11 cellular contexts compared by ENCODE assay signal in genomic region chr14:104693482-104694431, GRCh38. TPM values are rescaled to one million over a fixed set of nuclear protein-coding genes. Genes with fewer than 3 reads are reported as not detected.
DNase-seq lines count a peak whose midpoint lies in the region; ATAC-seq and TF ChIP-seq lines count a peak whose summit lies in the region.
"Had no signal": no experiment of that assay in that cellular context is flagged by ENCODE, and none has a peak within 500 bp of the region (broad histone marks: within the 10 kb centered on the region; RNA-seq: fewer than 3 reads in every experiment).

No MANE protein-coding gene starts in this region.

- ATAC-seq in Right ventricle myocardium inferior: no peak
- ATAC-seq in Right ventricle myocardium superior (ENCODE audit: poor library complexity): no peak
- no peak for ATAC-seq in activated naive CD8-positive, alpha-beta T cell treated with anti-CD3 and anti-CD28 coated beads, Interleukin-2, amount 10 ng/mL, durations not matched to agents 7 days and 5 days (ENCODE audit: low read depth)
- ATAC-seq in GM19023 (IDR thresholded peaks at IDR 0.05; ENCODE audit: unreplicated experiment): no peak
- no peak for ATAC-seq in HG03342 (IDR thresholded peaks at IDR 0.05; ENCODE audit: unreplicated experiment)
- ATAC-seq: HCT116 had no signal

- peak overlapping the region; percentile 72 for H3K4me3 Mint-ChIP-seq in activated naive CD8-positive, alpha-beta T cell treated with anti-CD3 and anti-CD28 coated beads, Interleukin-2, amount 10 ng/mL, durations not matched to agents 7 days and 5 days
- H3K4me3 Mint-ChIP-seq in mesothelial cell of epicardium: no peak overlapping the region

- no peak for TF ChIP-seq POLR2A in transverse colon (IDR thresholded peaks at IDR 0.05)

- peaks cover 24% of the 10 kb centered on the region for H3K4me1 Mint-ChIP-seq in activated naive CD8-positive, alpha-beta T cell treated with anti-CD3 and anti-CD28 coated beads, Interleukin-2, amount 10 ng/mL, durations not matched to agents 7 days and 5 days
- H3K4me1 Mint-ChIP-seq in mesothelial cell of epicardium: peaks cover 33% of the 10 kb centered on the region

- peaks cover 56 to 89% (median 74%) of the 10 kb centered on the region in 4 donors for H3K4me1 ChIP-seq in transverse colon

- peaks cover 2% of the 10 kb centered on the region for H3K36me3 Mint-ChIP-seq in activated naive CD8-positive, alpha-beta T cell treated with anti-CD3 and anti-CD28 coated beads, Interleukin-2, amount 10 ng/mL, durations not matched to agents 7 days and 5 days
- peaks cover 4% of the 10 kb centered on the region for H3K36me3 Mint-ChIP-seq in mesothelial cell of epicardium

- intact Hi-C loops in Right ventricle myocardium inferior (cut with DNase I): no loop called here
- intact Hi-C loops in Right ventricle myocardium superior (cut with DNase I): no loop called here
- intact Hi-C loops in transverse colon (cut with DNase I; ENCODE audit: low total_unique reads): no loop called here

- no peaks in the 10 kb centered on the region for H3K36me3 ChIP-seq in transverse colon

- no peak overlapping the region for H3K4me3 ChIP-seq in transverse colon

- in situ Hi-C loops in transverse colon (cut with MboI; ENCODE audit: low pct_ligation_motif_present in 1 of 4, low pct_unique_long_range_greater_than_20kb in 1 of 4, low sequenced_read_pairs in 3 of 4): no loop called here

- H3K9me3 Mint-ChIP-seq in activated naive CD8-positive, alpha-beta T cell treated with anti-CD3 and anti-CD28 coated beads, Interleukin-2, amount 10 ng/mL, durations not matched to agents 7 days and 5 days: no peaks in the 10 kb centered on the region
- no peaks in the 10 kb centered on the region for H3K9me3 Mint-ChIP-seq in mesothelial cell of epicardium

- TF ChIP-seq EP300 in transverse colon (IDR thresholded peaks at IDR 0.05; ENCODE audit: low read depth): no peak

- H3K27me3 Mint-ChIP-seq in activated naive CD8-positive, alpha-beta T cell treated with anti-CD3 and anti-CD28 coated beads, Interleukin-2, amount 10 ng/mL, durations not matched to agents 7 days and 5 days: no peaks in the 10 kb centered on the region
- no peaks in the 10 kb centered on the region for H3K27me3 Mint-ChIP-seq in mesothelial cell of epicardium (ENCODE audit: low read depth)

- H3K27ac Mint-ChIP-seq in activated naive CD8-positive, alpha-beta T cell treated with anti-CD3 and anti-CD28 coated beads, Interleukin-2, amount 10 ng/mL, durations not matched to agents 7 days and 5 days: peak overlapping the region; percentile 92
- peak overlapping the region; percentile 75 for H3K27ac Mint-ChIP-seq in mesothelial cell of epicardium

- peak overlapping the region in 3 of 4 donors; percentile 44 to 60 (median 50) for H3K27ac ChIP-seq in transverse colon

- POLR2A ChIA-PET in activated naive CD8-positive, alpha-beta T cell treated with anti-CD3 and anti-CD28 coated beads, Interleukin-2, amount 10 ng/mL, durations not matched to agents 7 days and 5 days (lab: Charles Lee): interaction anchor here (0.8 to 2.5 kb wide), 4 partner anchors 9 to 16 kb away, joined by 3 to 9 read pairs (median 6); no protein-coding TSS in a partner anchor

- no peaks in the 10 kb centered on the region for H3K27me3 ChIP-seq in transverse colon

- DNase-seq in Right ventricle myocardium inferior (ENCODE audit: missing footprints): peak; percentile 57
- no peak for DNase-seq in Right ventricle myocardium superior
- DNase-seq in activated naive CD8-positive, alpha-beta T cell treated with anti-CD3 and anti-CD28 coated beads, Interleukin-2, amount 10 ng/mL, durations not matched to agents 7 days and 5 days: no peak
- DNase-seq in mesothelial cell of epicardium (ENCODE audit: low spot score in 2 of 2, unreplicated experiment in 2 of 2): no peak
- no peak for DNase-seq in transverse colon
- no peak for DNase-seq in DMS 273 (lab: John Stamatoyannopoulos, UW; ENCODE audit: unreplicated experiment)
- DNase-seq: kidney glomerular epithelial cell, MM.1S had no signal

- H3K9me3 ChIP-seq in transverse colon: no peaks in the 10 kb centered on the region

- TF ChIP-seq CTCF in mesothelial cell of epicardium (IDR thresholded peaks at IDR 0.05; ENCODE audit: unreplicated experiment) (no peak), transverse colon (IDR thresholded peaks at IDR 0.05) (no peak)

- WGBS in transverse colon (ENCODE audit: low coverage in 1 of 2), 2 donors: 78% methylated on average over 14 of the region's 26 CpGs; no CpG with 5 or more reads in 1 of the 2 donors

RNA-seq across cellular contexts. Expression of gene INF2, which starts 4.3 kb away (rescaled TPM):
- 31.1 TPM for total RNA-seq in Right ventricle myocardium inferior
- 28.3 TPM for total RNA-seq in Right ventricle myocardium superior
- total RNA-seq in activated naive CD8-positive, alpha-beta T cell treated with anti-CD3 and anti-CD28 coated beads, Interleukin-2, amount 10 ng/mL, durations not matched to agents 7 days and 5 days: 100 to 1,000 TPM; 107 to 110 TPM
- 90.2 to 92.8 TPM (median 92.5 TPM) in 3 replicates for total RNA-seq in mesothelial cell of epicardium
- 100 to 1,000 TPM; 187 to 510 (median 205) TPM for total RNA-seq in transverse colon

RNA-seq across cellular contexts. Expression of gene ADSS1, which starts 30.3 kb away (rescaled TPM):
- total RNA-seq in Right ventricle myocardium inferior (191 TPM), Right ventricle myocardium superior (215 TPM), mesothelial cell of epicardium (14.1 to 17.1 TPM (median 14.4 TPM) in 3 replicates), transverse colon (10 to 100 TPM in 1 of 4 donors, 1 to 10 TPM in 2, not detected in 1; 4.4 to 11.3 (median 7.1) TPM)
- total RNA-seq in activated naive CD8-positive, alpha-beta T cell treated with anti-CD3 and anti-CD28 coated beads, Interleukin-2, amount 10 ng/mL, durations not matched to agents 7 days and 5 days: 1 to 10 TPM; 2.4 to 2.8 TPM

RNA-seq across cellular contexts. Expression of gene SIVA1, which starts 59.2 kb away (rescaled TPM):
- total RNA-seq in Right ventricle myocardium inferior: 54.4 TPM
- 60.7 TPM for total RNA-seq in Right ventricle myocardium superior
- total RNA-seq in activated naive CD8-positive, alpha-beta T cell treated with anti-CD3 and anti-CD28 coated beads, Interleukin-2, amount 10 ng/mL, durations not matched to agents 7 days and 5 days: 100 to 1,000 TPM; 110 to 126 TPM
- 68.7 to 70.9 TPM (median 70.9 TPM) in 3 replicates for total RNA-seq in mesothelial cell of epicardium
- 100 to 1,000 TPM; 189 to 397 (median 203) TPM for total RNA-seq in transverse colon

Comparison
In these comparisons a context has a peak if more than half of its experiments do, and no peak if none do; other contexts are left out.
1. RNA of gene ADSS1, which starts 30.3 kb away (total RNA-seq): 215 TPM in Right ventricle myocardium superior (single experiment) and 191 TPM in Right ventricle myocardium inferior (single experiment); 14.1 to 17.1 TPM in mesothelial cell of epicardium, 4.4 to 11.3 TPM in transverse colon and 2.4 to 2.8 TPM in activated naive CD8-positive, alpha-beta T cell treated with anti-CD3 and anti-CD28 coated beads, Interleukin-2, amount 10 ng/mL, durations not matched to agents 7 days and 5 days; every median in the first group is over 10 times any median in the second.